In genomic region chr3:45739944-45740343, GRCh38 we compare ENCODE assay signal across 1 cellular context.
TF ChIP-seq lines count a peak whose summit lies in the region.

No MANE protein-coding gene starts in this region.

TF ChIP-seq in GM23338, 12 proteins besides CTCF, POLR2A, EP300 and RAD21 (continued from another document):
- no peak for TF ChIP-seq ZNF462 (CRISPR knock-in tag; IDR thresholded peaks at IDR 0.05)
